In genomic region chr4:131974730-131975129, GRCh38 we compare ENCODE assay signal across 13 cellular contexts.
DNase-seq lines count a peak whose midpoint lies in the region; ATAC-seq and TF ChIP-seq lines count a peak whose summit lies in the region.
"Had no signal": no experiment of that assay in that cellular context is flagged by ENCODE, and none has a peak within 500 bp of the region (broad histone marks: within the 10 kb centered on the region; RNA-seq: fewer than 3 reads in every experiment).

No MANE protein-coding gene starts in this region.

- no peak for TF ChIP-seq CTCF in CD8-positive, alpha-beta T cell (IDR thresholded peaks at IDR 0.05)
- no peak for TF ChIP-seq CTCF in IMR-90 (conservative IDR thresholded peaks at IDR 0.05; ENCODE audit: low read depth, low read length)
- TF ChIP-seq CTCF in lung (IDR thresholded peaks at IDR 0.05; ENCODE audit: control extremely low read depth, extremely low read depth), result no peak
- TF ChIP-seq CTCF in sigmoid colon (IDR thresholded peaks at IDR 0.05), result no peak
- no peak for TF ChIP-seq CTCF in MM.1S (IDR thresholded peaks at IDR 0.05; ENCODE audit: low read length)

- dilution Hi-C loops in IMR-90 (cut with HindIII; ENCODE audit: low sequenced_read_pairs, unreplicated experiment), result no loop called here

- H4K91ac ChIP-seq in IMR-90 (ENCODE audit: insufficient read depth, low read depth, low read length), result no peak overlapping the region

- CTCF ChIA-PET in CD8-positive, alpha-beta T cell (lab: Charles Lee), result no interaction called here
- CTCF ChIA-PET in IMR-90 (lab: Yijun Ruan, JAX), result no interaction called here

- no peaks in the 10 kb centered on the region for H3F3A ChIP-seq in MM.1S (ENCODE audit: insufficient read depth, low read length)

- no peaks in the 10 kb centered on the region for H3K9me3 ChIP-seq in CD8-positive, alpha-beta T cell (ENCODE audit: low read length)
- H3K9me3 ChIP-seq in IMR-90 (ENCODE audit: control insufficient read depth, insufficient read depth, low read length), result peaks cover 6% of the 10 kb centered on the region; the same call in 1 of the 2 replicates
- peaks cover 0 to 8% of the 10 kb centered on the region in 2 donors for H3K9me3 ChIP-seq in lung (ENCODE audit: control insufficient read depth in 2 of 2, insufficient read depth in 1 of 2, low read length in 1 of 2)
- peaks cover 0 to 4% (median 1%) of the 10 kb centered on the region in 4 donors for H3K9me3 ChIP-seq in sigmoid colon
- H3K9me3 ChIP-seq in MM.1S (replicated peaks; ENCODE audit: insufficient read depth, low read length), result no peaks in the 10 kb centered on the region
- no peaks in the 10 kb centered on the region for H3K9me3 ChIP-seq in SJCRH30 (replicated peaks)
- H3K9me3 ChIP-seq: HAP-1 had no signal

- H3K27me3 Mint-ChIP-seq in CD8-positive, alpha-beta T cell (ENCODE audit: low read depth), result no peaks in the 10 kb centered on the region
- H3K27me3 Mint-ChIP-seq in activated naive CD8-positive, alpha-beta T cell treated with anti-CD3 and anti-CD28 coated beads, Interleukin-2, amount 10 ng/mL, durations not matched to agents 7 days and 5 days, result no peaks in the 10 kb centered on the region

- no peak overlapping the region for H2BK120ac ChIP-seq in IMR-90 (ENCODE audit: low read depth, low read length)

- H3K36me3 ChIP-seq in CD8-positive, alpha-beta T cell (ENCODE audit: insufficient read depth, low read length), result no peaks in the 10 kb centered on the region
- H3K36me3 ChIP-seq in IMR-90 (ENCODE audit: control insufficient read depth, insufficient read depth, low read length) (no peaks in the 10 kb centered on the region), lung (ENCODE audit: control insufficient read depth in 2 of 2, insufficient read depth in 2 of 2, low read length in 2 of 2) (no peaks in the 10 kb centered on the region), sigmoid colon (no peaks in the 10 kb centered on the region), MM.1S (replicated peaks; ENCODE audit: insufficient read depth, low read length) (no peaks in the 10 kb centered on the region), SJCRH30 (no peaks in the 10 kb centered on the region)
- H3K36me3 ChIP-seq: HAP-1 had no signal

- no peak overlapping the region for H3K27ac Mint-ChIP-seq in CD8-positive, alpha-beta T cell
- H3K27ac Mint-ChIP-seq in activated naive CD8-positive, alpha-beta T cell treated with anti-CD3 and anti-CD28 coated beads, Interleukin-2, amount 10 ng/mL, durations not matched to agents 7 days and 5 days, result no peak overlapping the region

- H3K27ac ChIP-seq in CD8-positive, alpha-beta T cell (ENCODE audit: low read depth, low read length), result no peak overlapping the region
- no peak overlapping the region for H3K27ac ChIP-seq in IMR-90 (ENCODE audit: insufficient read depth, low read length)
- H3K27ac ChIP-seq in lung (ENCODE audit: low read depth in 1 of 2, low read length in 1 of 2), result no peak overlapping the region
- no peak overlapping the region for H3K27ac ChIP-seq in sigmoid colon
- no peak overlapping the region for H3K27ac ChIP-seq in MM.1S (ENCODE audit: low read length)
- H3K27ac ChIP-seq in SJCRH30, result no peak overlapping the region

- H3K14ac ChIP-seq in IMR-90 (replicated peaks; ENCODE audit: low read depth, low read length), result no peak overlapping the region

- no TSS peak for BruUV-seq in IMR-90 (replicated peaks; lab: Mats Ljungman, UMichigan)

- no peak overlapping the region for H3K23ac ChIP-seq in IMR-90 (ENCODE audit: low read depth, low read length)

- no peaks in the 10 kb centered on the region for H3K36me3 Mint-ChIP-seq in CD8-positive, alpha-beta T cell
- H3K36me3 Mint-ChIP-seq in activated naive CD8-positive, alpha-beta T cell treated with anti-CD3 and anti-CD28 coated beads, Interleukin-2, amount 10 ng/mL, durations not matched to agents 7 days and 5 days, result no peaks in the 10 kb centered on the region

- POLR2A ChIA-PET in CD8-positive, alpha-beta T cell (lab: Charles Lee), result no interaction called here
- POLR2A ChIA-PET in IMR-90 (lab: Charles Lee; ENCODE audit: unreplicated experiment), result no interaction called here
- POLR2A ChIA-PET in activated naive CD8-positive, alpha-beta T cell treated with anti-CD3 and anti-CD28 coated beads, Interleukin-2, amount 10 ng/mL, durations not matched to agents 7 days and 5 days (lab: Charles Lee), result no interaction called here

- no peak overlapping the region for H4K8ac ChIP-seq in IMR-90 (ENCODE audit: low read depth in 2 of 2, low read length in 2 of 2)

- no peak overlapping the region; the same call in 1 of the 2 replicates for H3K4ac ChIP-seq in IMR-90 (ENCODE audit: low read depth, low read length)

- no peaks in the 10 kb centered on the region for H3K79me2 ChIP-seq in MM.1S (ENCODE audit: low read length)

- H3K4me1 Mint-ChIP-seq in CD8-positive, alpha-beta T cell (ENCODE audit: low read depth), result no peaks in the 10 kb centered on the region
- no peaks in the 10 kb centered on the region for H3K4me1 Mint-ChIP-seq in activated naive CD8-positive, alpha-beta T cell treated with anti-CD3 and anti-CD28 coated beads, Interleukin-2, amount 10 ng/mL, durations not matched to agents 7 days and 5 days

- TF ChIP-seq EP300 in sigmoid colon (IDR thresholded peaks at IDR 0.05), result no peak

- no peak overlapping the region for H2BK15ac ChIP-seq in IMR-90 (ENCODE audit: low read depth, low read length)

- in situ Hi-C loops in IMR-90 (cut with MboI; ENCODE audit: low sequenced_read_pairs), result no loop called here

- peak overlapping the region; percentile 77 for H3K4me3 Mint-ChIP-seq in CD8-positive, alpha-beta T cell
- peak overlapping the region; percentile 76 for H3K4me3 Mint-ChIP-seq in activated naive CD8-positive, alpha-beta T cell treated with anti-CD3 and anti-CD28 coated beads, Interleukin-2, amount 10 ng/mL, durations not matched to agents 7 days and 5 days

- H2BK5ac ChIP-seq in IMR-90 (ENCODE audit: low read depth, low read length, poor library complexity, severe bottlenecking), result no peak overlapping the region

- H4K20me1 ChIP-seq in IMR-90 (ENCODE audit: insufficient read depth, low read length) (no peaks in the 10 kb centered on the region), MM.1S (ENCODE audit: insufficient read depth, low read length) (no peaks in the 10 kb centered on the region)

- H4K5ac ChIP-seq in IMR-90 (ENCODE audit: low read depth, low read length), result no peak overlapping the region

- H2AK5ac ChIP-seq in IMR-90 (ENCODE audit: low read depth, low read length), result no peak overlapping the region

- TF ChIP-seq POLR2A in IMR-90 (IDR thresholded peaks at IDR 0.05; ENCODE audit: low read depth, low read length) (no peak), sigmoid colon (IDR thresholded peaks at IDR 0.05) (no peak)

- H2AFZ ChIP-seq in IMR-90 (replicated peaks; ENCODE audit: low read length, poor library complexity) (no peak overlapping the region), MM.1S (ENCODE audit: low read length) (no peak overlapping the region)

- intact Hi-C loops in CD8-positive, alpha-beta T cell (cut with DNase I, micrococcal nuclease), result no loop called here
- intact Hi-C loops in IMR-90 (cut with micrococcal nuclease) (no loop called here), sigmoid colon (cut with DNase I) (no loop called here)

- no peaks in the 10 kb centered on the region for H3K79me1 ChIP-seq in IMR-90 (ENCODE audit: low read depth in 1 of 2, low read length in 2 of 2)

- no peak overlapping the region for H3K18ac ChIP-seq in IMR-90 (ENCODE audit: low read depth, low read length)

- no peaks in the 10 kb centered on the region for H3K9me1 ChIP-seq in IMR-90 (ENCODE audit: insufficient read depth, low read length)

- no peak overlapping the region for H3K4me3 ChIP-seq in CD8-positive, alpha-beta T cell (ENCODE audit: low read depth, low read length)
- H3K4me3 ChIP-seq in IMR-90 (ENCODE audit: insufficient read depth, low read depth, low read length) (peak overlapping the region; percentile 36; the same call in 1 of the 2 replicates), lung (peak overlapping the region; percentile 52), sigmoid colon (no peak overlapping the region), MM.1S (ENCODE audit: low read length) (no peak overlapping the region), SJCRH30 (no peak overlapping the region)
- H3K4me3 ChIP-seq: HAP-1 had no signal

- no peak for DNase-seq in CD8-positive, alpha-beta T cell
- no peak for DNase-seq in IMR-90
- DNase-seq in activated naive CD8-positive, alpha-beta T cell treated with anti-CD3 and anti-CD28 coated beads, Interleukin-2, amount 10 ng/mL, durations not matched to agents 7 days and 5 days, result no peak
- no peak for DNase-seq in lung (ENCODE audit: low spot score)
- DNase-seq in sigmoid colon, result no peak
- DNase-seq in MM.1S, result no peak
- no peak for DNase-seq in effector CD8-positive, alpha-beta T cell (lab: John Stamatoyannopoulos, UW)
- DNase-seq in SJCRH30, result no peak
- DNase-seq: activated CD4-positive, CD25-positive, alpha-beta regulatory T cell treated with anti-CD3 and anti-CD28 coated beads, Interleukin-2, amount 50 U/mL, for 72 hours; NCI-H446; Right ventricle myocardium superior had no signal

- no peak for TF ChIP-seq RAD21 in IMR-90 (IDR thresholded peaks at IDR 0.05; ENCODE audit: low read length)

- peaks cover 13% of the 10 kb centered on the region for H3K9me3 Mint-ChIP-seq in CD8-positive, alpha-beta T cell
- peaks cover 4% of the 10 kb centered on the region for H3K9me3 Mint-ChIP-seq in activated naive CD8-positive, alpha-beta T cell treated with anti-CD3 and anti-CD28 coated beads, Interleukin-2, amount 10 ng/mL, durations not matched to agents 7 days and 5 days

- H2BK20ac ChIP-seq in IMR-90 (ENCODE audit: low read depth, low read length), result 0 out of 2 replicates have a peak overlapping the region, but pooled peaks have one; percentile 10

- ATAC-seq in CD8-positive, alpha-beta T cell, result no peak
- no peak; the same call in 1 of the 2 replicates for ATAC-seq in IMR-90 (ENCODE audit: low read depth)
- ATAC-seq in activated naive CD8-positive, alpha-beta T cell treated with anti-CD3 and anti-CD28 coated beads, Interleukin-2, amount 10 ng/mL, durations not matched to agents 7 days and 5 days (ENCODE audit: low read depth), result no peak
- no peak for ATAC-seq in lung (ENCODE audit: insufficient read depth, low FRiP score)
- ATAC-seq: sciatic nerve had no signal

- H3K4me2 ChIP-seq in IMR-90 (ENCODE audit: low read depth, low read length) (no peak overlapping the region), MM.1S (ENCODE audit: low read depth, low read length) (no peak overlapping the region)

- H3K4me1 ChIP-seq in CD8-positive, alpha-beta T cell (ENCODE audit: insufficient read depth, low read length), result no peaks in the 10 kb centered on the region
- H3K4me1 ChIP-seq in IMR-90 (ENCODE audit: control insufficient read depth, insufficient read depth, low read length) (no peaks in the 10 kb centered on the region), lung (ENCODE audit: control insufficient read depth in 2 of 2, insufficient read depth in 2 of 2, low read length in 2 of 2) (no peaks in the 10 kb centered on the region), sigmoid colon (no peaks in the 10 kb centered on the region), MM.1S (ENCODE audit: low read length) (no peaks in the 10 kb centered on the region), SJCRH30 (no peaks in the 10 kb centered on the region)
- H3K4me1 ChIP-seq: HAP-1 had no signal

- no CpG with 5 or more reads among the region's 4 CpGs for WGBS in IMR-90 (ENCODE audit: extremely low coverage in 2 of 2, insufficient read length in 1 of 2), 2 experiments
- 54 to 56% methylated on average over 4 of the region's 4 CpGs for WGBS in lung, 2 donors
- 78 to 83% methylated on average over 4 of the region's 4 CpGs for WGBS in sigmoid colon, 2 donors

- H3K9ac ChIP-seq in IMR-90 (ENCODE audit: low read depth, low read length), result no peak overlapping the region
- H3K9ac ChIP-seq in MM.1S (ENCODE audit: low read length), result no peak overlapping the region

- no peaks in the 10 kb centered on the region for H3K9me2 ChIP-seq in MM.1S (replicated peaks; ENCODE audit: insufficient read depth, low read length)

- H3K27me3 ChIP-seq in CD8-positive, alpha-beta T cell (ENCODE audit: insufficient read depth, low read length), result no peaks in the 10 kb centered on the region
- H3K27me3 ChIP-seq in IMR-90 (ENCODE audit: control insufficient read depth, insufficient read depth, low read length) (no peaks in the 10 kb centered on the region), lung (ENCODE audit: control insufficient read depth, insufficient read depth) (no peaks in the 10 kb centered on the region), sigmoid colon (no peaks in the 10 kb centered on the region), MM.1S (replicated peaks; ENCODE audit: insufficient read depth, low read length) (no peaks in the 10 kb centered on the region), SJCRH30 (no peaks in the 10 kb centered on the region)

- H3K56ac ChIP-seq in IMR-90 (ENCODE audit: extremely low read depth, insufficient read depth, low read length), result no peak overlapping the region

- H2AK9ac ChIP-seq in IMR-90 (replicated peaks; ENCODE audit: low read depth, low read length, poor library complexity), result no peak overlapping the region

Comparison
In these comparisons a context has a peak if more than half of its experiments do, and no peak if none do; other contexts are left out.
1. H3K4me3 ChIP-seq: peak in IMR-90 (single experiment) and lung (single experiment); none in CD8-positive, alpha-beta T cell (single experiment), sigmoid colon (0 of 4), MM.1S (single experiment) and SJCRH30 (single experiment).